ENCODE assay signal across 15 cellular contexts in the genomic region with DNA sequence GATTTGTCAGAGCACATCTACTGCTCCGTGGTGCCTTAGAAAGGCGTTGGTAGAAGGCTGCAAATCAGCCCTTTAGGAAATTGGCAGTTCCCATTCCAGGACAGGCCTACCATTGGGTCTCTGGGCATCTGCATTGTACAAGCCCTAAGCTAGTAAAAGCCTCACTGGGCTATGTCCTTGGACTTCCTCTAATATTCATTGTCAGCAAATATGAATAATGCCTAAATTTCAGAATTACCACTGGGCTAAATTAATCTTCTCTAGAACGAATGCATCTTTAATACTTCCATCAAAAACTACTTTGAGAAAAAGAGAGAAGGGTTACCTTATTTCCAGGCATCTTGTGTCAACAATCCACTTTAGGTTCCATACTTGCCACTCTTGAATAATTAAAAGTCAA.
"Had no signal": no experiment of that assay in that cellular context is flagged by ENCODE, and none has a peak within 500 bp of the region (broad histone marks: within the 10 kb centered on the region; RNA-seq: fewer than 3 reads in every experiment).

No MANE protein-coding gene starts in this region.

- DNase-seq: colonic mucosa; effector CD8-positive, alpha-beta T cell; heart left ventricle; hypothalamus; mammary epithelial cell; natural killer cell; right cardiac atrium; stimulated activated CD4-positive, alpha-beta T cell treated with anti-CD3 and anti-CD28 coated beads, Interleukin-2, amount 100 ng/mL, for 48 hours; stimulated activated naive CD4-positive, alpha-beta T cell treated with Interleukin-2 at 50 U/mL for 16 hours; tibial artery had no signal

- H3K4me1 ChIP-seq: tibial artery had no signal

- H3K27ac ChIP-seq: colonic mucosa, heart left ventricle, tibial artery had no signal

- H3K9me3 ChIP-seq: colonic mucosa, heart left ventricle, suprapubic skin, tibial artery had no signal

- ATAC-seq: heart left ventricle, left lobe of liver, natural killer cell, right cardiac atrium had no signal

- H3K4me2 ChIP-seq: smooth muscle cell had no signal

- H3K4me3 ChIP-seq: colonic mucosa, heart left ventricle, smooth muscle cell, suprapubic skin, tibial artery had no signal

- H3K27me3 ChIP-seq: colonic mucosa, heart left ventricle, suprapubic skin, tibial artery had no signal

- FAIRE-seq: frontal cortex, islet of Langerhans had no signal

- H3K36me3 ChIP-seq: colonic mucosa, heart left ventricle, suprapubic skin, tibial artery had no signal
